In the genomic region with DNA sequence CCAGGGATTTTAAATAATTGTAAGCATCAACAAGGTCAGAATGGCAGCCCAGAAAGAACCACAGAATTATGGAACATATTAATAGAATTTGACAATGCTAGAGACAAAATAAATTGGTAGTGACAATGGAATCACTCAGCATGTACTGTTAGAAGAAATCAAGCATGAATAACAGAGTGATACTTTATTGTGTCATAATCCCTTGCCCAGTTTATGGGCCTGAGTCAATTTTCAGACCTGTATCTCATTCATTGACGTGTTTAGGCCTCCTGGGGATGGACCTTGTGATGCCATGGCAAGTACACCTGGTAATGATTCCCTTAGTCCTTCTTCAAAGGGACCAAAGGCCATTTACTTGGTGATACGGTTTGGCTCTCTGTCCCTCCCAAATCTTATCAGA, we compare ENCODE assay signal across 24 cellular contexts.
"Had no signal": no experiment of that assay in that cellular context is flagged by ENCODE, and none has a peak within 500 bp of the region (broad histone marks: within the 10 kb centered on the region; RNA-seq: fewer than 3 reads in every experiment).

No MANE protein-coding gene starts in this region.

- H3K4me3 ChIP-seq: colonic mucosa, gastrocnemius medialis, left ventricle myocardium inferior, lower lobe of right lung, pancreas, spleen, testis, tibial nerve, upper lobe of right lung, vagina had no signal

- H3K9me3 ChIP-seq: colonic mucosa, gastrocnemius medialis, left ventricle myocardium inferior, lower lobe of right lung, pancreas, spleen, testis, tibial nerve, upper lobe of right lung, vagina had no signal

- H3K36me3 ChIP-seq: colonic mucosa, gastrocnemius medialis, left ventricle myocardium inferior, lower lobe of right lung, pancreas, spleen, tibial nerve, upper lobe of right lung, vagina had no signal

- H3K27me3 ChIP-seq: colonic mucosa, gastrocnemius medialis, pancreas, spleen, testis, tibial nerve, upper lobe of right lung, vagina had no signal

- FAIRE-seq: keratinocyte, pancreas had no signal

- ATAC-seq: gastrocnemius medialis; left cardiac atrium; lower lobe of right lung; pancreas; right cardiac atrium; stimulated activated naive B cell treated with anti-CD40 and anti-IgM and Interleukin-4, amounts not matched to agents 10 μg/mL and 1 μg/mL and 100 μg/mL, for 72 hours; stimulated activated naive CD8-positive, alpha-beta T cell treated with anti-CD3 and anti-CD28 coated beads, Interleukin-15, amount 100 ng/mL, for 72 hours; upper lobe of right lung had no signal

- H3K27ac ChIP-seq: colonic mucosa, gastrocnemius medialis, left ventricle myocardium inferior, lower lobe of right lung, pancreas, spleen, testis, tibial nerve, upper lobe of right lung, vagina had no signal

- H3K4me1 ChIP-seq: colonic mucosa, gastrocnemius medialis, left ventricle myocardium inferior, lower lobe of right lung, pancreas, spleen, testis, tibial nerve, upper lobe of right lung, vagina had no signal

- DNase-seq: colonic mucosa; dermis blood vessel endothelial cell; gastrocnemius medialis; glutamatergic neuron; immature natural killer cell; left cardiac atrium; left ventricle myocardium inferior; lower lobe of right lung; mesendoderm; naive B cell; occipital lobe; pancreas; right cardiac atrium; spleen; stimulated activated CD4-positive, alpha-beta T cell treated with anti-CD3 and anti-CD28 coated beads, Interleukin-15, amount 100 ng/mL, for 24 hours; stimulated activated CD4-positive, alpha-beta T cell treated with anti-CD3 and anti-CD28 coated beads, Interleukin-2, amount 100 ng/mL, for 24 hours; stimulated activated CD4-positive, alpha-beta T cell treated with anti-CD3 and anti-CD28 coated beads, Interleukin-4, amount 100 ng/mL, for 4 hours; stimulated activated naive B cell treated with anti-CD40 and anti-IgM and Interleukin-4, amounts not matched to agents 10 μg/mL and 1 μg/mL and 100 μg/mL, for 72 hours; stimulated activated naive CD8-positive, alpha-beta T cell treated with anti-CD3 and anti-CD28 coated beads, Interleukin-15, amount 100 ng/mL, for 72 hours; testis; upper lobe of right lung had no signal
